In the genomic region with DNA sequence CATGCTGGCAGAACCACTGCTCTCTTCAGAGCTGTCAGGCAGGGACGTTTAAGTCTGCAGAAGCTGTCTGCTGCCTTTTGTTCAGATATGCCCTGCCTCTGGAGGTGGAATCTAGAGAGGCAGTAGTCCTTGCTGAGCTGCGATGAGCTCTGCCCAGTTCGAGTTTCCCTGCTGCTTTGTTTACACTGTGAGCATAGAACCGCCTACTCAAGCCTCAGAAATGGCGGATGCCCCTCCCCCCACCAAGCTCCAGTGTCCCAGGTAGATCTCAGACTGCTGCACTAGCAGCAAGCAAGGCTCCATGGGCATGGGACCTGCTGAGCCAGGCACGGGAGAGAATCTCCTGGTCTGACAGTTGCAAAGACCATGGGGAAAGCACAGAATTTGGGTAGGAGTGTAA, we compare ENCODE assay signal across 1 cellular context.
TF ChIP-seq lines count a peak whose summit lies in the region.
"Not testable (repeated sequence)": the region's sequence is repeated elsewhere in the genome, so short reads cannot be mapped to it uniquely, and the experiment has no call there.

No MANE protein-coding gene starts in this region.

TF ChIP-seq in HepG2, 621 proteins besides CTCF, POLR2A, EP300 and RAD21:
- TF ChIP-seq ZMYM4 (CRISPR knock-in tag; IDR thresholded peaks at IDR 0.05): peak; percentile 44; the same call in 1 of the 2 replicates
- TF ChIP-seq, protein P1, sequence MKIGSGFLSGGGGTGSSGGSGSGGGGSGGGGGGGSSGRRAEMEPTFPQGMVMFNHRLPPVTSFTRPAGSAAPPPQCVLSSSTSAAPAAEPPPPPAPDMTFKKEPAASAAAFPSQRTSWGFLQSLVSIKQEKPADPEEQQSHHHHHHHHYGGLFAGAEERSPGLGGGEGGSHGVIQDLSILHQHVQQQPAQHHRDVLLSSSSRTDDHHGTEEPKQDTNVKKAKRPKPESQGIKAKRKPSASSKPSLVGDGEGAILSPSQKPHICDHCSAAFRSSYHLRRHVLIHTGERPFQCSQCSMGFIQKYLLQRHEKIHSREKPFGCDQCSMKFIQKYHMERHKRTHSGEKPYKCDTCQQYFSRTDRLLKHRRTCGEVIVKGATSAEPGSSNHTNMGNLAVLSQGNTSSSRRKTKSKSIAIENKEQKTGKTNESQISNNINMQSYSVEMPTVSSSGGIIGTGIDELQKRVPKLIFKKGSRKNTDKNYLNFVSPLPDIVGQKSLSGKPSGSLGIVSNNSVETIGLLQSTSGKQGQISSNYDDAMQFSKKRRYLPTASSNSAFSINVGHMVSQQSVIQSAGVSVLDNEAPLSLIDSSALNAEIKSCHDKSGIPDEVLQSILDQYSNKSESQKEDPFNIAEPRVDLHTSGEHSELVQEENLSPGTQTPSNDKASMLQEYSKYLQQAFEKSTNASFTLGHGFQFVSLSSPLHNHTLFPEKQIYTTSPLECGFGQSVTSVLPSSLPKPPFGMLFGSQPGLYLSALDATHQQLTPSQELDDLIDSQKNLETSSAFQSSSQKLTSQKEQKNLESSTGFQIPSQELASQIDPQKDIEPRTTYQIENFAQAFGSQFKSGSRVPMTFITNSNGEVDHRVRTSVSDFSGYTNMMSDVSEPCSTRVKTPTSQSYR (CRISPR knock-in tag; IDR thresholded peaks at IDR 0.05; ENCODE audit: borderline replicate concordance): peak; percentile 78; the same call in 1 of the 2 replicates
- TF ChIP-seq FOXA3 (CRISPR knock-in tag; IDR thresholded peaks at IDR 0.05): 0 out of 2 replicates have a peak, but pooled peaks have one; percentile 8
- 0 out of 2 replicates have a peak, but pooled peaks have one; percentile 13 for TF ChIP-seq SALL1 (CRISPR knock-in tag; IDR thresholded peaks at IDR 0.05)
- 0 out of 2 replicates have a peak, but pooled peaks have one; percentile 22 for TF ChIP-seq ZNF891 (CRISPR knock-in tag; IDR thresholded peaks at IDR 0.05)
- TF ChIP-seq, protein P2, sequence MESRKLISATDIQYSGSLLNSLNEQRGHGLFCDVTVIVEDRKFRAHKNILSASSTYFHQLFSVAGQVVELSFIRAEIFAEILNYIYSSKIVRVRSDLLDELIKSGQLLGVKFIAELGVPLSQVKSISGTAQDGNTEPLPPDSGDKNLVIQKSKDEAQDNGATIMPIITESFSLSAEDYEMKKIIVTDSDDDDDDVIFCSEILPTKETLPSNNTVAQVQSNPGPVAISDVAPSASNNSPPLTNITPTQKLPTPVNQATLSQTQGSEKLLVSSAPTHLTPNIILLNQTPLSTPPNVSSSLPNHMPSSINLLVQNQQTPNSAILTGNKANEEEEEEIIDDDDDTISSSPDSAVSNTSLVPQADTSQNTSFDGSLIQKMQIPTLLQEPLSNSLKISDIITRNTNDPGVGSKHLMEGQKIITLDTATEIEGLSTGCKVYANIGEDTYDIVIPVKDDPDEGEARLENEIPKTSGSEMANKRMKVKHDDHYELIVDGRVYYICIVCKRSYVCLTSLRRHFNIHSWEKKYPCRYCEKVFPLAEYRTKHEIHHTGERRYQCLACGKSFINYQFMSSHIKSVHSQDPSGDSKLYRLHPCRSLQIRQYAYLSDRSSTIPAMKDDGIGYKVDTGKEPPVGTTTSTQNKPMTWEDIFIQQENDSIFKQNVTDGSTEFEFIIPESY (CRISPR knock-in tag; IDR thresholded peaks at IDR 0.05): peak; percentile 76
- not testable (repeated sequence) for TF ChIP-seq FOXA1 (IDR thresholded peaks at IDR 0.05)
- TF ChIP-seq FOXA1 (CRISPR knock-in tag; IDR thresholded peaks at IDR 0.05): 0 out of 2 replicates have a peak, but pooled peaks have one; percentile 29
- TF ChIP-seq, protein P3, sequence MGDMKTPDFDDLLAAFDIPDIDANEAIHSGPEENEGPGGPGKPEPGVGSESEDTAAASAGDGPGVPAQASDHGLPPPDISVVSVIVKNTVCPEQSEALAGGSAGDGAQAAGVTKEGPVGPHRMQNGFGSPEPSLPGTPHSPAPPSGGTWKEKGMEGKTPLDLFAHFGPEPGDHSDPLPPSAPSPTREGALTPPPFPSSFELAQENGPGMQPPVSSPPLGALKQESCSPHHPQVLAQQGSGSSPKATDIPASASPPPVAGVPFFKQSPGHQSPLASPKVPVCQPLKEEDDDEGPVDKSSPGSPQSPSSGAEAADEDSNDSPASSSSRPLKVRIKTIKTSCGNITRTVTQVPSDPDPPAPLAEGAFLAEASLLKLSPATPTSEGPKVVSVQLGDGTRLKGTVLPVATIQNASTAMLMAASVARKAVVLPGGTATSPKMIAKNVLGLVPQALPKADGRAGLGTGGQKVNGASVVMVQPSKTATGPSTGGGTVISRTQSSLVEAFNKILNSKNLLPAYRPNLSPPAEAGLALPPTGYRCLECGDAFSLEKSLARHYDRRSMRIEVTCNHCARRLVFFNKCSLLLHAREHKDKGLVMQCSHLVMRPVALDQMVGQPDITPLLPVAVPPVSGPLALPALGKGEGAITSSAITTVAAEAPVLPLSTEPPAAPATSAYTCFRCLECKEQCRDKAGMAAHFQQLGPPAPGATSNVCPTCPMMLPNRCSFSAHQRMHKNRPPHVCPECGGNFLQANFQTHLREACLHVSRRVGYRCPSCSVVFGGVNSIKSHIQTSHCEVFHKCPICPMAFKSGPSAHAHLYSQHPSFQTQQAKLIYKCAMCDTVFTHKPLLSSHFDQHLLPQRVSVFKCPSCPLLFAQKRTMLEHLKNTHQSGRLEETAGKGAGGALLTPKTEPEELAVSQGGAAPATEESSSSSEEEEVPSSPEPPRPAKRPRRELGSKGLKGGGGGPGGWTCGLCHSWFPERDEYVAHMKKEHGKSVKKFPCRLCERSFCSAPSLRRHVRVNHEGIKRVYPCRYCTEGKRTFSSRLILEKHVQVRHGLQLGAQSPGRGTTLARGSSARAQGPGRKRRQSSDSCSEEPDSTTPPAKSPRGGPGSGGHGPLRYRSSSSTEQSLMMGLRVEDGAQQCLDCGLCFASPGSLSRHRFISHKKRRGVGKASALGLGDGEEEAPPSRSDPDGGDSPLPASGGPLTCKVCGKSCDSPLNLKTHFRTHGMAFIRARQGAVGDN (CRISPR knock-in tag; IDR thresholded peaks at IDR 0.05): 0 out of 2 replicates have a peak, but pooled peaks have one; percentile 17
